In the genomic region with DNA sequence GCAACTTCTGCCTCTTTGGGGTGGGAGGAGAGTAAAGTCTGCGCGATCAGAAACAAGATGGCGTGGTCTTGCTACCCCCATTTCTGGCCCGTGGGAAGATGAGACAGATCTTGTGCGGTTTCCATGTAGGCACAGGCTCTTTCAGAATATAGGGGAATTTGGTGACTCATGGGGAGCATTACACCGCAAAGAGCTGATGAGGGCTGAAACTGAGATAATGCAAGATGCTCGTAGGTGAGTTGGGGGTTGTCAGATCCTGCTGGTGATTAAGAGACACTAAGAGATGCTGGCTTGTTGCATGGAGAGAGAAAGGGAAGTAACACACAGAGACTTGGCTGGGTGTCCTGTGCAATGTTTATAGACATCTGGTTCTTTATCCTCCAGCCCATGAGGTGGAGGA, we compare ENCODE assay signal across 10 cellular contexts. TPM values are rescaled to one million over a fixed set of nuclear protein-coding genes. Genes with fewer than 3 reads are reported as not detected.
A peak's percentile ranks its signal among the peaks of the same experiment; 100 is the strongest.
DNase-seq lines count a peak whose midpoint lies in the region; ATAC-seq, FAIRE-seq and TF ChIP-seq lines count a peak whose summit lies in the region.
"Had no signal": no experiment of that assay in that cellular context is flagged by ENCODE, and none has a peak within 500 bp of the region (broad histone marks: within the 10 kb centered on the region; RNA-seq: fewer than 3 reads in every experiment).

No MANE protein-coding gene starts in this region.

- no peaks in the 10 kb centered on the region for H3K36me3 Mint-ChIP-seq in CD4-positive, alpha-beta T cell (ENCODE audit: low read depth)

- H3K27me3 ChIP-seq in tibial artery, result no peaks in the 10 kb centered on the region
- peaks cover 42% of the 10 kb centered on the region for H3K27me3 ChIP-seq in CD4-positive, alpha-beta T cell (ENCODE audit: control insufficient read depth, insufficient read depth, low read length)

- peaks cover 3% of the 10 kb centered on the region for H3K9me3 Mint-ChIP-seq in CD4-positive, alpha-beta T cell

- no peak overlapping the region for H3K27ac ChIP-seq in tibial artery
- H3K27ac ChIP-seq in CD4-positive, alpha-beta T cell (ENCODE audit: low read depth, low read length), result no peak overlapping the region

- POLR2A ChIA-PET in CD4-positive, alpha-beta T cell (lab: Charles Lee), result no interaction called here

- no peak overlapping the region for H3K27ac Mint-ChIP-seq in CD4-positive, alpha-beta T cell

- peaks cover 0 to 5% (median 0%) of the 10 kb centered on the region in 3 donors for H3K9me3 ChIP-seq in tibial artery
- H3K9me3 ChIP-seq in CD4-positive, alpha-beta T cell (ENCODE audit: control insufficient read depth, low read length), result peaks cover 7% of the 10 kb centered on the region

- peak overlapping the region; percentile 65 for H3K4me3 ChIP-seq in choroid plexus epithelial cell (ENCODE audit: low read depth, low read length)
- peak overlapping the region in 1 of 2 donors; percentile 64 for H3K4me3 ChIP-seq in tibial artery

- intact Hi-C loops in tibial artery (cut with DNase I; ENCODE audit: low total_unique reads), result no loop called here
- intact Hi-C loops in CD4-positive, alpha-beta T cell (cut with DNase I, micrococcal nuclease), result no loop called here

- TF ChIP-seq CTCF in choroid plexus epithelial cell (conservative IDR thresholded peaks at IDR 0.05; ENCODE audit: low read depth, low read length) (no peak), D721Med (IDR thresholded peaks at IDR 0.05; ENCODE audit: insufficient read depth, missing control alignments) (no peak), tibial artery (IDR thresholded peaks at IDR 0.05) (no peak)
- TF ChIP-seq CTCF in CD4-positive, alpha-beta T cell (IDR thresholded peaks at IDR 0.05), result no peak

- CTCF ChIA-PET in CD4-positive, alpha-beta T cell (lab: Charles Lee), result no interaction called here

- peaks cover 41% of the 10 kb centered on the region for H3K27me3 Mint-ChIP-seq in CD4-positive, alpha-beta T cell

- ATAC-seq in CD4-positive, alpha-beta T cell (ENCODE audit: poor library complexity), result no peak

- peaks cover 8% of the 10 kb centered on the region for H3K4me1 Mint-ChIP-seq in CD4-positive, alpha-beta T cell (ENCODE audit: low read depth)

- H3K4me1 ChIP-seq in tibial artery, result peaks cover 0 to 36% (median 22%) of the 10 kb centered on the region in 4 donors

- DNase-seq in activated effector memory CD4-positive, alpha-beta T cell treated with anti-CD3 and anti-CD28 coated beads, Interleukin-2, amount 50 U/mL, for 16 hours, result peak; percentile 72
- no peak for DNase-seq in activated effector memory CD4-positive, alpha-beta T cell treated with Interleukin-2 at 50 U/mL for 16 hours
- peak; percentile 17 for DNase-seq in HTR-8/SVneo (ENCODE audit: insufficient read length, low spot score)
- DNase-seq in choroid plexus epithelial cell (ENCODE audit: low read depth), result peak; percentile 87
- DNase-seq in stimulated activated CD8-positive, alpha-beta memory T cell treated with anti-CD3 and anti-CD28 coated beads, Interleukin-4, amount 100 ng/mL, for 48 hours, result peak; percentile 54
- DNase-seq in D721Med (ENCODE audit: insufficient read length, low spot score), result no peak
- no peak for DNase-seq in tibial artery
- DNase-seq in CD4-positive, alpha-beta T cell, result no peak
- DNase-seq: mesendoderm had no signal

- peaks cover 0 to 4% (median 0%) of the 10 kb centered on the region in 3 donors for H3K36me3 ChIP-seq in tibial artery

- H3K4me3 Mint-ChIP-seq in CD4-positive, alpha-beta T cell, result no peak overlapping the region

- FAIRE-seq in HTR-8/SVneo (lab: Jason Lieb, UNC), result no peak
- FAIRE-seq in D721Med (lab: Jason Lieb, UNC), result no peak
- FAIRE-seq: colon had no signal

RNA-seq across cellular contexts. Expression of a gene that starts 1.5 kb away (rescaled TPM):
- total RNA-seq in CD4-positive, alpha-beta T cell, result 1 to 10 TPM in 1 of 2 experiments, under 1 TPM in 1; 0.70 to 1.5 TPM

RNA-seq across cellular contexts. Expression of a gene that starts 4.2 kb away (rescaled TPM):
- total RNA-seq in CD4-positive, alpha-beta T cell, result 1 to 10 TPM; 1.1 to 1.3 TPM

Comparison
In these comparisons a context has a peak if more than half of its experiments do, and no peak if none do; other contexts are left out.
1. DNase-seq: peak in activated effector memory CD4-positive, alpha-beta T cell treated with anti-CD3 and anti-CD28 coated beads, Interleukin-2, amount 50 U/mL, for 16 hours (single experiment), HTR-8/SVneo (single experiment), choroid plexus epithelial cell (single experiment) and stimulated activated CD8-positive, alpha-beta memory T cell treated with anti-CD3 and anti-CD28 coated beads, Interleukin-4, amount 100 ng/mL, for 48 hours (single experiment); none in activated effector memory CD4-positive, alpha-beta T cell treated with Interleukin-2 at 50 U/mL for 16 hours (single experiment), D721Med (single experiment), tibial artery (0 of 2) and CD4-positive, alpha-beta T cell (0 of 10).